ENCODE assay signal across 23 cellular contexts in the genomic region with DNA sequence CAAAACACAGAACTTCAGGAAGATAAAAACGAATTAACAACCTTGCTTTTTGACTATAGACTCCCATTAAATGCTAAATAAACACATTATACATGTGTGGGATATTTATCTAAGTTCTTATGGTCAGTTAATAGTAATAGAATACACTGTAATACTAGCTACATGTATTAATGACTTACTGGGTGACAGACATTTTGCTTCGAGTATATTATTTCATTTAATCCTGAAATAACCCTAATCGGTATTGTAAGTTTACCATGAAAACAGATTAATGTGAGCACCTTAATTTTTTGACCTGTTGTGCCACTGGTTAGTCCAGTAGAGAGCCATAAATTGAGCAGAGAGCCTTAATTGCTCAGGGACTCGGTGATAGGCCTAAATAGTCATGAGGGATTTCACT.
DNase-seq lines count a peak whose midpoint lies in the region; ATAC-seq and TF ChIP-seq lines count a peak whose summit lies in the region.
"Had no signal": no experiment of that assay in that cellular context is flagged by ENCODE, and none has a peak within 500 bp of the region (broad histone marks: within the 10 kb centered on the region; RNA-seq: fewer than 3 reads in every experiment).

No MANE protein-coding gene starts in this region.

- H3K27me3 Mint-ChIP-seq in CD14-positive monocyte (ENCODE audit: low read depth in 3 of 3): no peaks in the 10 kb centered on the region
- H3K27me3 Mint-ChIP-seq: CD4-positive, alpha-beta memory T cell; IgD-negative memory B cell had no signal

- CTCF ChIA-PET in HEK293T (lab: Yijun Ruan, JAX): interaction anchor here (1.3 kb wide), 1 partner anchor 152 kb away, joined by 4 read pairs; no protein-coding TSS in a partner anchor

- H3K4me1 Mint-ChIP-seq in CD14-positive monocyte: peaks cover 5% of the 10 kb centered on the region
- H3K4me1 Mint-ChIP-seq: CD4-positive, alpha-beta memory T cell; IgD-negative memory B cell had no signal

- H3K9ac ChIP-seq in OCI-LY1 (ENCODE audit: low read length): peak overlapping the region; percentile 81
- H3K9ac ChIP-seq in endocrine pancreas (ENCODE audit: control insufficient read depth, insufficient read depth, low read length): no peak overlapping the region
- H3K9ac ChIP-seq: BLaER1 treated with 17β-estradiol and CSF1 and Interleukin-3, amounts not matched to agents 10 nM and 100 nM; GM23248; SK-N-SH had no signal

- no peaks in the 10 kb centered on the region for H4K20me1 ChIP-seq in OCI-LY1 (ENCODE audit: insufficient read depth, low read length)
- H4K20me1 ChIP-seq: BLaER1 treated with 17β-estradiol and CSF1 and Interleukin-3, amounts not matched to agents 10 nM and 100 nM had no signal

- H3K79me2 ChIP-seq in OCI-LY1 (ENCODE audit: insufficient read depth, low read length): no peaks in the 10 kb centered on the region

- ATAC-seq in thoracic aorta (ENCODE audit: insufficient number of reproducible peaks, low FRiP score, low read depth): no peak
- ATAC-seq in stimulated activated naive CD8-positive, alpha-beta T cell treated with anti-CD3 and anti-CD28 coated beads, Interleukin-15, Interleukin-2, amounts not matched to agents 100 U/mL and 50 U/mL, for 24 hours: no peak
- ATAC-seq: A549 had no signal

- intact Hi-C loops in CD14-positive monocyte (cut with micrococcal nuclease) (no loop called here), posterior vena cava (cut with DNase I) (no loop called here)

- H3K4me3 Mint-ChIP-seq in CD14-positive monocyte: no peak overlapping the region
- H3K4me3 Mint-ChIP-seq: CD4-positive, alpha-beta memory T cell; H9; IgD-negative memory B cell had no signal

- H2AFZ ChIP-seq in OCI-LY1 (ENCODE audit: low read length): peak overlapping the region; percentile 22; the same call in 1 of the 2 replicates

- no peak overlapping the region for H3K27ac Mint-ChIP-seq in CD14-positive monocyte
- H3K27ac Mint-ChIP-seq: CD4-positive, alpha-beta memory T cell; IgD-negative memory B cell had no signal

- no peaks in the 10 kb centered on the region for H3K27me3 ChIP-seq in OCI-LY1 (ENCODE audit: insufficient read depth, low read length)
- H3K27me3 ChIP-seq in endocrine pancreas (ENCODE audit: control insufficient read depth, insufficient read depth, low read length): no peaks in the 10 kb centered on the region
- no peaks in the 10 kb centered on the region for H3K27me3 ChIP-seq in thoracic aorta (replicated peaks; ENCODE audit: insufficient read depth)
- H3K27me3 ChIP-seq: BLaER1 treated with 17β-estradiol and CSF1 and Interleukin-3, amounts not matched to agents 10 nM and 100 nM had no signal

- H3K9me3 ChIP-seq in OCI-LY1 (ENCODE audit: low read length) (no peaks in the 10 kb centered on the region), endocrine pancreas (ENCODE audit: control insufficient read depth, low read length) (no peaks in the 10 kb centered on the region), thoracic aorta (no peaks in the 10 kb centered on the region)
- H3K9me3 ChIP-seq: A549; BLaER1 treated with 17β-estradiol and CSF1 and Interleukin-3, amounts not matched to agents 10 nM and 100 nM; SK-N-SH had no signal

- H3K4me1 ChIP-seq in OCI-LY1 (ENCODE audit: insufficient read depth, low read length, severe bottlenecking) (peaks cover 100% of the 10 kb centered on the region), endocrine pancreas (ENCODE audit: control insufficient read depth, insufficient read depth, low read length) (peaks cover 9% of the 10 kb centered on the region), thoracic aorta (ENCODE audit: control insufficient read depth in 1 of 2, low read depth in 2 of 2) (peaks cover 6 to 19% of the 10 kb centered on the region in 2 donors)
- H3K4me1 ChIP-seq: A549 had no signal

- H3K4me2 ChIP-seq in OCI-LY1 (ENCODE audit: low read length): peak overlapping the region; percentile 62
- H3K4me2 ChIP-seq: A549, SK-N-SH had no signal

- H3K4me3 ChIP-seq in OCI-LY1 (ENCODE audit: low read depth, low read length, poor library complexity, severe bottlenecking): no peak overlapping the region
- peak overlapping the region; percentile 34 for H3K4me3 ChIP-seq in endocrine pancreas (ENCODE audit: control insufficient read depth, insufficient read depth, low read length)
- peak overlapping the region; percentile 1 for H3K4me3 ChIP-seq in thoracic aorta
- H3K4me3 ChIP-seq: A549; BLaER1 treated with 17β-estradiol and CSF1 and Interleukin-3, amounts not matched to agents 10 nM and 100 nM; GM23248 had no signal

- peaks cover 9% of the 10 kb centered on the region; the same call in 1 of the 2 replicates for H3F3A ChIP-seq in OCI-LY1 (ENCODE audit: insufficient read depth, low read length)

- TF ChIP-seq CTCF in OCI-LY1 (IDR thresholded peaks at IDR 0.05; ENCODE audit: low read length): no peak
- TF ChIP-seq CTCF in thoracic aorta (IDR thresholded peaks at IDR 0.05): no peak
- TF ChIP-seq CTCF in CD14-positive monocyte (IDR thresholded peaks at IDR 0.05): no peak

- DNase-seq in HEK293T (ENCODE audit: extremely low spot score) (no peak), thoracic aorta (ENCODE audit: low spot score) (no peak), CD14-positive monocyte (ENCODE audit: low spot score) (no peak), posterior vena cava (ENCODE audit: low spot score) (no peak)
- no peak for DNase-seq in stimulated activated naive CD8-positive, alpha-beta T cell treated with anti-CD3 and anti-CD28 coated beads, Interleukin-15, Interleukin-2, amounts not matched to agents 100 U/mL and 50 U/mL, for 24 hours
- DNase-seq: AML-193; CD4-positive, alpha-beta memory T cell; COR-L47; GM23248; H9; Kasumi-1; NCI-H1092 treated with DMSO at 0.1 percent for 48 hours; NCI-H1436 treated with DMSO at 0.1 percent for 48 hours; NCI-H187 treated with DMSO at 0.1 percent for 48 hours; NCI-H2171 treated with DMSO at 0.1 percent for 48 hours; NCI-H524; SK-N-SH had no signal

- no peaks in the 10 kb centered on the region for H3K36me3 Mint-ChIP-seq in CD14-positive monocyte
- H3K36me3 Mint-ChIP-seq: CD4-positive, alpha-beta memory T cell had no signal

- peaks cover 0 to under 1% (median 0%) of the 10 kb centered on the region in 7 donors for H3K9me3 Mint-ChIP-seq in CD14-positive monocyte
- H3K9me3 Mint-ChIP-seq: H9 had no signal

- H3K36me3 ChIP-seq in OCI-LY1 (ENCODE audit: insufficient read depth, low read length) (no peaks in the 10 kb centered on the region), endocrine pancreas (ENCODE audit: control insufficient read depth, insufficient read depth, low read length) (no peaks in the 10 kb centered on the region), thoracic aorta (no peaks in the 10 kb centered on the region)
- H3K36me3 ChIP-seq: BLaER1 treated with 17β-estradiol and CSF1 and Interleukin-3, amounts not matched to agents 10 nM and 100 nM had no signal

- H3K27ac ChIP-seq in OCI-LY1 (ENCODE audit: low read depth, low read length, poor library complexity, severe bottlenecking) (peak overlapping the region; percentile 100), thoracic aorta (peak overlapping the region; percentile 29 to 31)
- H3K27ac ChIP-seq: A549; BLaER1 treated with 17β-estradiol and CSF1 and Interleukin-3, amounts not matched to agents 10 nM and 100 nM; GM23248; HL-60 had no signal

- H3K9me2 ChIP-seq in OCI-LY1 (ENCODE audit: low read depth, low read length): no peaks in the 10 kb centered on the region
- H3K9me2 ChIP-seq: SK-N-SH had no signal

- POLR2A ChIA-PET in HEK293T (lab: Yijun Ruan, JAX): no interaction called here

TF ChIP-seq in HEK293T, 16 proteins besides CTCF, POLR2A, EP300 and RAD21:
- TF ChIP-seq, protein P1, sequence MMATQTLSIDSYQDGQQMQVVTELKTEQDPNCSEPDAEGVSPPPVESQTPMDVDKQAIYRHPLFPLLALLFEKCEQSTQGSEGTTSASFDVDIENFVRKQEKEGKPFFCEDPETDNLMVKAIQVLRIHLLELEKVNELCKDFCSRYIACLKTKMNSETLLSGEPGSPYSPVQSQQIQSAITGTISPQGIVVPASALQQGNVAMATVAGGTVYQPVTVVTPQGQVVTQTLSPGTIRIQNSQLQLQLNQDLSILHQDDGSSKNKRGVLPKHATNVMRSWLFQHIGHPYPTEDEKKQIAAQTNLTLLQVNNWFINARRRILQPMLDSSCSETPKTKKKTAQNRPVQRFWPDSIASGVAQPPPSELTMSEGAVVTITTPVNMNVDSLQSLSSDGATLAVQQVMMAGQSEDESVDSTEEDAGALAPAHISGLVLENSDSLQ (IDR thresholded peaks at IDR 0.05): peak; percentile 80
- no peak for TF ChIP-seq FOXK2 (IDR thresholded peaks at IDR 0.05)
